18 cellular contexts compared by ENCODE assay signal in genomic region chr11:91243065-91243464, GRCh38.
"Had no signal": no experiment of that assay in that cellular context is flagged by ENCODE, and none has a peak within 500 bp of the region (broad histone marks: within the 10 kb centered on the region; RNA-seq: fewer than 3 reads in every experiment).

No MANE protein-coding gene starts in this region.

- H3K4me1 Mint-ChIP-seq: activated CD4-positive, alpha-beta T cell treated with anti-CD3 and anti-CD28 coated beads, Interleukin-2, amount 10 ng/mL, durations not matched to agents 24 days and 14 days; activated naive CD4-positive, alpha-beta T cell treated with anti-CD3 and anti-CD28 coated beads, Interleukin-2, amount 50 U/mL, for 24 hours had no signal

- H3K27me3 Mint-ChIP-seq: activated CD4-positive, alpha-beta T cell treated with anti-CD3 and anti-CD28 coated beads, Interleukin-2, amount 10 ng/mL, durations not matched to agents 24 days and 14 days; activated naive CD4-positive, alpha-beta T cell treated with anti-CD3 and anti-CD28 coated beads, Interleukin-2, amount 50 U/mL, for 24 hours; activated T-cell treated with anti-CD3 and anti-CD28 coated beads, Interleukin-2, amount 50 U/mL, for 24 hours had no signal

- H3K36me3 Mint-ChIP-seq: activated naive CD4-positive, alpha-beta T cell treated with anti-CD3 and anti-CD28 coated beads, Interleukin-2, amount 50 U/mL, for 24 hours had no signal

- H3K9me3 Mint-ChIP-seq: activated CD4-positive, alpha-beta T cell treated with anti-CD3 and anti-CD28 coated beads, Interleukin-2, amount 10 ng/mL, durations not matched to agents 24 days and 14 days; activated naive CD4-positive, alpha-beta T cell treated with anti-CD3 and anti-CD28 coated beads, Interleukin-2, amount 50 U/mL, for 24 hours had no signal

- H3K4me3 ChIP-seq: adrenal gland, dorsolateral prefrontal cortex, gastrocnemius medialis, heart left ventricle, left ventricle myocardium inferior, thyroid gland had no signal

- ATAC-seq: activated CD8-positive, alpha-beta T cell treated with anti-CD3 and anti-CD28 coated beads, Interleukin-2, amount 10 ng/mL, durations not matched to agents 7 days and 5 days; gastrocnemius medialis; heart left ventricle had no signal

- H3K36me3 ChIP-seq: adrenal gland, gastrocnemius medialis, heart left ventricle, left ventricle myocardium inferior, thyroid gland had no signal

- DNase-seq: activated CD4-positive, alpha-beta T cell treated with anti-CD3 and anti-CD28 coated beads, Interleukin-2, amount 10 ng/mL, durations not matched to agents 24 days and 14 days; activated CD8-positive, alpha-beta T cell treated with anti-CD3 and anti-CD28 coated beads, Interleukin-2, amount 10 ng/mL, durations not matched to agents 7 days and 5 days; activated T-cell treated with anti-CD3 and anti-CD28 coated beads, Interleukin-2, amount 50 U/mL, for 24 hours; adrenal gland; dorsolateral prefrontal cortex; gastrocnemius medialis; heart left ventricle; kidney glomerular epithelial cell; left ventricle myocardium inferior; mammary epithelial cell; occipital lobe; stimulated activated CD4-positive, alpha-beta T cell treated with anti-CD3 and anti-CD28 coated beads, Interleukin-12 subunit alpha, Interleukin-12 subunit beta, amount 100 ng/mL, for 4 hours; stimulated activated CD4-positive, alpha-beta T cell treated with anti-CD3 and anti-CD28 coated beads, Interleukin-1b, Interleukin-23, amount 100 ng/mL, for 48 hours; stimulated activated CD8-positive, alpha-beta memory T cell treated with anti-CD3 and anti-CD28 coated beads, Interleukin-4, amount 100 ng/mL, for 48 hours; stimulated activated naive CD4-positive, alpha-beta T cell; thyroid gland had no signal

- H3K9me3 ChIP-seq: adrenal gland, gastrocnemius medialis, heart left ventricle, left ventricle myocardium inferior, thyroid gland had no signal

- H3K27ac ChIP-seq: adrenal gland, dorsolateral prefrontal cortex, gastrocnemius medialis, heart left ventricle, left ventricle myocardium inferior, thyroid gland had no signal

- H3K4me1 ChIP-seq: adrenal gland, gastrocnemius medialis, heart left ventricle, left ventricle myocardium inferior, thyroid gland had no signal

- H3K27ac Mint-ChIP-seq: activated CD4-positive, alpha-beta T cell treated with anti-CD3 and anti-CD28 coated beads, Interleukin-2, amount 10 ng/mL, durations not matched to agents 24 days and 14 days; activated CD8-positive, alpha-beta T cell treated with anti-CD3 and anti-CD28 coated beads, Interleukin-2, amount 10 ng/mL, durations not matched to agents 7 days and 5 days; activated naive CD4-positive, alpha-beta T cell treated with anti-CD3 and anti-CD28 coated beads, Interleukin-2, amount 50 U/mL, for 24 hours; activated T-cell treated with anti-CD3 and anti-CD28 coated beads, Interleukin-2, amount 50 U/mL, for 24 hours; progenitor cell of endocrine pancreas had no signal

- H3K27me3 ChIP-seq: adrenal gland, dorsolateral prefrontal cortex, gastrocnemius medialis, heart left ventricle, thyroid gland had no signal

- H3K4me3 Mint-ChIP-seq: activated CD4-positive, alpha-beta T cell treated with anti-CD3 and anti-CD28 coated beads, Interleukin-2, amount 10 ng/mL, durations not matched to agents 24 days and 14 days; activated CD8-positive, alpha-beta T cell treated with anti-CD3 and anti-CD28 coated beads, Interleukin-2, amount 10 ng/mL, durations not matched to agents 7 days and 5 days; activated naive CD4-positive, alpha-beta T cell treated with anti-CD3 and anti-CD28 coated beads, Interleukin-2, amount 50 U/mL, for 24 hours; activated T-cell treated with anti-CD3 and anti-CD28 coated beads, Interleukin-2, amount 50 U/mL, for 24 hours had no signal
